Comparison of ENCODE assay signal across 22 cellular contexts in the genomic region with DNA sequence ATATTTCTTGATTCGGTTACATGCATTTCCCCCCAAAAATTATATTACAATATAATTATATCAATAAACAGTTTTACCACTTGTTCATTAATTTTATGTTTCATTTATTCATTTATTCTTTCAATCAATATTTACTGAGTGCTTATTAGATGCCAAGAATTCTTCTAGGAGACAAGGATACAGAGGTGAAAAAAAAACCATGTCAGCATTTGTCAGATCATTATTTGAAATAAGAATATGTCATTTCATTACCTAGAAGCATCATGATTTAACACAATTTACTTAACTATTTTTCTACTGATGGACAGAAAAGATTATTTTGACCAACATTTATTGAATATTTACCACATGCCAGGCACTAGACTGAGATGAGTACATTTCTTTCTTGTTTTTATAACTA.
A peak's percentile ranks its signal among the peaks of the same experiment; 100 is the strongest.
DNase-seq lines count a peak whose midpoint lies in the region; ATAC-seq, FAIRE-seq and TF ChIP-seq lines count a peak whose summit lies in the region.
"Had no signal": no experiment of that assay in that cellular context is flagged by ENCODE, and none has a peak within 500 bp of the region (broad histone marks: within the 10 kb centered on the region; RNA-seq: fewer than 3 reads in every experiment).

No MANE protein-coding gene starts in this region.

- FAIRE-seq in HepG2 (lab: Jason Lieb, UNC) (no peak), RCC 7860 (lab: Jason Lieb, UNC) (peak; percentile 2), small intestine (lab: Jason Lieb, UNC) (peak; percentile 5)
- FAIRE-seq: A204.1, GM12891, H1 had no signal

- H3K79me2 ChIP-seq in HepG2 (ENCODE audit: insufficient read depth, low read length): no peaks in the 10 kb centered on the region

- H3K9me3 ChIP-seq in HepG2 (ENCODE audit: low read length): no peaks in the 10 kb centered on the region
- no peaks in the 10 kb centered on the region for H3K9me3 ChIP-seq in right lobe of liver
- no peaks in the 10 kb centered on the region for H3K9me3 ChIP-seq in small intestine (ENCODE audit: control insufficient read depth, low read depth)
- H3K9me3 ChIP-seq in right cardiac atrium (ENCODE audit: control insufficient read depth, low read length): no peaks in the 10 kb centered on the region
- H3K9me3 ChIP-seq: BE2C; BLaER1 treated with 17β-estradiol and CSF1 and Interleukin-3, amounts not matched to agents 10 nM and 100 nM had no signal

- in situ Hi-C loops in HepG2 (cut with HindIII; ENCODE audit: extremely low pct_ligation_motif_present, low pct_unique_long_range_greater_than_20kb): no loop called here

- POLR2A ChIA-PET in HepG2 (lab: Yijun Ruan, JAX): no interaction called here

- TF ChIP-seq POLR2A in HepG2 (IDR thresholded peaks at IDR 0.05; ENCODE audit: insufficient read depth in 1 of 2, low read depth in 2 of 2, low read length in 2 of 2) (no peak), right lobe of liver (IDR thresholded peaks at IDR 0.05) (no peak)

- no TSS peak for BruUV-seq in HepG2 (replicated peaks; lab: Mats Ljungman, UMichigan)

- H3K4me1 ChIP-seq in HepG2 (ENCODE audit: insufficient read depth, low read length) (no peaks in the 10 kb centered on the region), right lobe of liver (no peaks in the 10 kb centered on the region), small intestine (ENCODE audit: control insufficient read depth in 2 of 2, insufficient read depth in 1 of 2, low read depth in 1 of 2, low read length in 1 of 2) (no peaks in the 10 kb centered on the region), right cardiac atrium (ENCODE audit: control insufficient read depth, insufficient read depth, low read length) (no peaks in the 10 kb centered on the region)
- H3K4me1 ChIP-seq: BE2C; BLaER1 treated with 17β-estradiol and CSF1 and Interleukin-3, amounts not matched to agents 10 nM and 100 nM had no signal

- ATAC-seq in HepG2: no peak
- no peak for ATAC-seq in right lobe of liver
- ATAC-seq in right cardiac atrium: no peak
- no peak for ATAC-seq in GM21723 (IDR thresholded peaks at IDR 0.05; ENCODE audit: unreplicated experiment)

- no peak for TF ChIP-seq RAD21 in HepG2 (CRISPR knock-in tag; IDR thresholded peaks at IDR 0.05)

- H3K27ac ChIP-seq in HepG2 (ENCODE audit: extremely low read length, insufficient read depth, low read length) (no peak overlapping the region), right lobe of liver (no peak overlapping the region), small intestine (ENCODE audit: low read depth in 1 of 2, low read length in 1 of 2) (no peak overlapping the region), right cardiac atrium (ENCODE audit: low read length) (no peak overlapping the region)
- H3K27ac ChIP-seq: 22Rv1; BLaER1 treated with 17β-estradiol and CSF1 and Interleukin-3, amounts not matched to agents 10 nM and 100 nM; GM23248 had no signal

- CTCF ChIA-PET in HepG2 (lab: Yijun Ruan, JAX; ENCODE audit: low intra/inter-chr PET ratio, low total read pairs): no interaction called here

- H3K4me2 ChIP-seq in HepG2 (ENCODE audit: low read depth, low read length): no peak overlapping the region
- H3K4me2 ChIP-seq: BLaER1 treated with 17β-estradiol and CSF1 and Interleukin-3, amounts not matched to agents 10 nM and 100 nM had no signal

- no peak overlapping the region for H3K9ac ChIP-seq in HepG2 (ENCODE audit: insufficient read depth, low read depth, low read length)
- H3K9ac ChIP-seq: BLaER1 treated with 17β-estradiol and CSF1 and Interleukin-3, amounts not matched to agents 10 nM and 100 nM; GM23248 had no signal

- no peak for TF ChIP-seq CTCF in HepG2 (CRISPR knock-in tag; IDR thresholded peaks at IDR 0.05)
- no peak for TF ChIP-seq CTCF in right lobe of liver (IDR thresholded peaks at IDR 0.05)

- H2AFZ ChIP-seq in HepG2 (ENCODE audit: low read length): no peak overlapping the region
- H2AFZ ChIP-seq: GM23248 had no signal

- no peak overlapping the region for H3K4me3 ChIP-seq in HepG2 (replicated peaks in 1 of 3; ENCODE audit: insufficient read depth in 1 of 3, low read depth in 2 of 3, low read length in 3 of 3)
- no peak overlapping the region for H3K4me3 ChIP-seq in right lobe of liver
- no peak overlapping the region for H3K4me3 ChIP-seq in small intestine (ENCODE audit: low read depth in 1 of 2, low read length in 2 of 2)
- no peak overlapping the region for H3K4me3 ChIP-seq in right cardiac atrium (ENCODE audit: low read length)
- H3K4me3 ChIP-seq: BLaER1 treated with 17β-estradiol and CSF1 and Interleukin-3, amounts not matched to agents 10 nM and 100 nM; GM23248 had no signal

- H3K27me3 ChIP-seq in HepG2 (ENCODE audit: control insufficient read depth in 1 of 2, insufficient read depth in 2 of 2, low read length in 2 of 2): no peaks in the 10 kb centered on the region; a peak in 1 of 5 replicates
- no peaks in the 10 kb centered on the region for H3K27me3 ChIP-seq in right lobe of liver
- no peaks in the 10 kb centered on the region for H3K27me3 ChIP-seq in small intestine (ENCODE audit: control insufficient read depth in 2 of 2, insufficient read depth in 2 of 2, low read length in 2 of 2)
- H3K27me3 ChIP-seq in right cardiac atrium (ENCODE audit: control insufficient read depth, insufficient read depth): no peaks in the 10 kb centered on the region
- H3K27me3 ChIP-seq: BE2C; BLaER1 treated with 17β-estradiol and CSF1 and Interleukin-3, amounts not matched to agents 10 nM and 100 nM had no signal

- no peaks in the 10 kb centered on the region for H3K36me3 ChIP-seq in HepG2 (replicated peaks in 1 of 2; ENCODE audit: control insufficient read depth in 1 of 2, insufficient read depth in 2 of 2, low read length in 2 of 2)
- no peaks in the 10 kb centered on the region for H3K36me3 ChIP-seq in right lobe of liver
- H3K36me3 ChIP-seq in small intestine (ENCODE audit: control insufficient read depth in 2 of 2, insufficient read depth in 2 of 2, low read length in 2 of 2): no peaks in the 10 kb centered on the region
- H3K36me3 ChIP-seq: BE2C; BLaER1 treated with 17β-estradiol and CSF1 and Interleukin-3, amounts not matched to agents 10 nM and 100 nM had no signal

- intact Hi-C loops in HepG2 (cut with micrococcal nuclease; ENCODE audit: unreplicated experiment): no loop called here
- intact Hi-C loops in right lobe of liver (cut with DNase I): no loop called here
- intact Hi-C loops in right cardiac atrium (cut with DNase I): no loop called here

- TF ChIP-seq EP300 in HepG2 (IDR thresholded peaks at IDR 0.05; ENCODE audit: low read depth in 2 of 2, low read length in 2 of 2) (no peak), HepG2 (CRISPR knock-in tag; IDR thresholded peaks at IDR 0.05; ENCODE audit: borderline replicate concordance) (no peak)

- H4K20me1 ChIP-seq in HepG2 (ENCODE audit: insufficient read depth, low read length): no peaks in the 10 kb centered on the region
- H4K20me1 ChIP-seq: BLaER1 treated with 17β-estradiol and CSF1 and Interleukin-3, amounts not matched to agents 10 nM and 100 nM had no signal

- WGBS in HepG2 (ENCODE audit: low lambda C conversion rate): 25% methylated on average over 1 of the region's 1 CpG
- WGBS in right lobe of liver (ENCODE audit: insufficient coverage, low coverage, low lambda C conversion rate, missing lambda C conversion rate): 75% methylated on average over 1 of the region's 1 CpG
- 88 to 93% (median 92%) methylated on average over 1 of the region's 1 CpG for WGBS in small intestine, 3 donors
- WGBS in right cardiac atrium: 85% methylated on average over 1 of the region's 1 CpG

- no peak for DNase-seq in HepG2 (ENCODE audit: low spot score)
- DNase-seq in right lobe of liver: no peak
- DNase-seq in RCC 7860 (ENCODE audit: low spot score): no peak
- DNase-seq in small intestine: no peak
- DNase-seq in right cardiac atrium: no peak
- DNase-seq: ACHN; AML-193; BE2C; CD4-positive, alpha-beta T cell; CD8-positive, alpha-beta memory T cell; DMS53; DMS79 treated with DMSO at 0.1 percent for 48 hours; GF-D8; GM23248; H7; HCEC 1CT had no signal

TF ChIP-seq in HepG2, 621 proteins besides CTCF, POLR2A, EP300 and RAD21:
- TF ChIP-seq GABPA (IDR thresholded peaks at IDR 0.05; ENCODE audit: low read depth, low read length) (no peak), GABPA (CRISPR knock-in tag; IDR thresholded peaks at IDR 0.05; ENCODE audit: low read depth) (no peak), NONO (IDR thresholded peaks at IDR 0.05) (no peak), NONO (CRISPR knock-in tag; conservative IDR thresholded peaks at IDR 0.05) (no peak), ZNF776 (CRISPR knock-in tag; IDR thresholded peaks at IDR 0.05) (no peak), ZNF768 (CRISPR knock-in tag; IDR thresholded peaks at IDR 0.05) (no peak), ZNF251 (CRISPR knock-in tag; IDR thresholded peaks at IDR 0.05) (no peak), MAFF (IDR thresholded peaks at IDR 0.05; ENCODE audit: low read depth, low read length) (peak; percentile 56), IKZF4 (CRISPR knock-in tag; IDR thresholded peaks at IDR 0.05; ENCODE audit: borderline replicate concordance, low read depth, not compliant biosample characterization) (no peak), ELF1 (CRISPR knock-in tag; IDR thresholded peaks at IDR 0.05) (no peak), IRF2 (CRISPR knock-in tag; IDR thresholded peaks at IDR 0.05) (no peak), KDM5A (IDR thresholded peaks at IDR 0.05; ENCODE audit: borderline replicate concordance, low read length) (no peak), CBFB (CRISPR knock-in tag; IDR thresholded peaks at IDR 0.05) (no peak), ZMYM3 (CRISPR knock-in tag; IDR thresholded peaks at IDR 0.05) (no peak), SNAPC2 (CRISPR knock-in tag; IDR thresholded peaks at IDR 0.05) (no peak), MAFK (conservative IDR thresholded peaks at IDR 0.05 in 1 of 2, IDR thresholded peaks at IDR 0.05 in 1 of 2; ENCODE audit: low read length in 2 of 2) (peak; percentile 45 to 80), ZBTB7A (CRISPR knock-in tag; IDR thresholded peaks at IDR 0.05) (no peak)
- TF ChIP-seq, protein P1, sequence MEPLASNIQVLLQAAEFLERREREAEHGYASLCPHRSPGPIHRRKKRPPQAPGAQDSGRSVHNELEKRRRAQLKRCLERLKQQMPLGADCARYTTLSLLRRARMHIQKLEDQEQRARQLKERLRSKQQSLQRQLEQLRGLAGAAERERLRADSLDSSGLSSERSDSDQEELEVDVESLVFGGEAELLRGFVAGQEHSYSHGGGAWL (CRISPR knock-in tag; IDR thresholded peaks at IDR 0.05): no peak
